In genomic region chr1:204443260-204443619, GRCh38 we compare ENCODE assay signal across 16 cellular contexts. TPM values are rescaled to one million over a fixed set of nuclear protein-coding genes. Genes with fewer than 3 reads are reported as not detected.
A peak's percentile ranks its signal among the peaks of the same experiment; 100 is the strongest.
DNase-seq lines count a peak whose midpoint lies in the region; ATAC-seq, FAIRE-seq and TF ChIP-seq lines count a peak whose summit lies in the region.
"Had no signal": no experiment of that assay in that cellular context is flagged by ENCODE, and none has a peak within 500 bp of the region (broad histone marks: within the 10 kb centered on the region; RNA-seq: fewer than 3 reads in every experiment).

No MANE protein-coding gene starts in this region.

- intact Hi-C loops in body of pancreas (cut with DNase I) (no loop called here), right lobe of liver (cut with DNase I) (loop anchor here in 1 of 2 donors (5.0 kb wide), 1 partner anchor 59 kb away; no protein-coding TSS in a partner anchor)

- peak overlapping the region; percentile 21 to 35 (median 28) for H3K27ac ChIP-seq in body of pancreas
- H3K27ac ChIP-seq in right lobe of liver = peak overlapping the region in 2 of 3 donors; percentile 53 to 60
- H3K27ac ChIP-seq in suprapubic skin = peak overlapping the region; percentile 88
- no peak overlapping the region for H3K27ac ChIP-seq in small intestine (ENCODE audit: low read depth in 1 of 2, low read length in 1 of 2)
- H3K27ac ChIP-seq: 22Rv1, SJCRH30 had no signal

- TF ChIP-seq CTCF in body of pancreas (IDR thresholded peaks at IDR 0.05) (no peak), right lobe of liver (IDR thresholded peaks at IDR 0.05) (no peak), suprapubic skin (IDR thresholded peaks at IDR 0.05) (no peak)

- no peak for FAIRE-seq in small intestine (lab: Jason Lieb, UNC)
- FAIRE-seq: TTC549 had no signal

- H3K4me3 ChIP-seq in body of pancreas = no peak overlapping the region
- no peak overlapping the region for H3K4me3 ChIP-seq in right lobe of liver
- H3K4me3 ChIP-seq in suprapubic skin = no peak overlapping the region
- H3K4me3 ChIP-seq in small intestine (ENCODE audit: low read depth in 1 of 2, low read length in 2 of 2) = no peak overlapping the region
- H3K4me3 ChIP-seq: SJCRH30 had no signal

- H3K27me3 ChIP-seq in body of pancreas (no peaks in the 10 kb centered on the region), right lobe of liver (no peaks in the 10 kb centered on the region), suprapubic skin (no peaks in the 10 kb centered on the region), small intestine (ENCODE audit: control insufficient read depth in 2 of 2, insufficient read depth in 2 of 2, low read length in 2 of 2) (no peaks in the 10 kb centered on the region)
- H3K27me3 ChIP-seq: SJCRH30 had no signal

- H3K9me3 ChIP-seq in body of pancreas = no peaks in the 10 kb centered on the region
- H3K9me3 ChIP-seq in right lobe of liver = no peaks in the 10 kb centered on the region
- H3K9me3 ChIP-seq in suprapubic skin = no peaks in the 10 kb centered on the region
- H3K9me3 ChIP-seq in small intestine (ENCODE audit: control insufficient read depth, low read depth) = no peaks in the 10 kb centered on the region
- H3K9me3 ChIP-seq: SJCRH30 had no signal

- WGBS in body of pancreas, 2 donors = 65 to 74% methylated on average over 8 of the region's 8 CpGs
- WGBS in right lobe of liver (ENCODE audit: insufficient coverage, low coverage, low lambda C conversion rate, missing lambda C conversion rate) = 32% methylated on average over 6 of the region's 8 CpGs
- 47% methylated on average over 7 of the region's 8 CpGs for WGBS in suprapubic skin
- 78 to 90% (median 86%) methylated on average over 8 of the region's 8 CpGs for WGBS in small intestine, 3 donors

- peaks cover 0 to 6% of the 10 kb centered on the region in 2 donors for H3K36me3 ChIP-seq in body of pancreas (replicated peaks in 1 of 2; ENCODE audit: insufficient read depth in 1 of 2, low read depth in 2 of 2)
- H3K36me3 ChIP-seq in right lobe of liver = peaks cover 0 to 2% (median 0%) of the 10 kb centered on the region in 4 donors
- peaks cover 58% of the 10 kb centered on the region for H3K36me3 ChIP-seq in suprapubic skin
- peaks cover 10 to 34% of the 10 kb centered on the region in 2 donors for H3K36me3 ChIP-seq in small intestine (ENCODE audit: control insufficient read depth in 2 of 2, insufficient read depth in 2 of 2, low read length in 2 of 2)
- H3K36me3 ChIP-seq: SJCRH30 had no signal

- ATAC-seq in body of pancreas (peak; percentile 37), right lobe of liver (peak; percentile 9 to 51 (median 49)), GM18861 (IDR thresholded peaks at IDR 0.05; ENCODE audit: unreplicated experiment) (no peak), HG03196 (IDR thresholded peaks at IDR 0.05; ENCODE audit: unreplicated experiment) (no peak)

- DNase-seq in DMS 273 (lab: John Stamatoyannopoulos, UW; ENCODE audit: unreplicated experiment) = peak; percentile 45
- no peak for DNase-seq in DMS 273 treated with DMSO at 0.1 percent for 48 hours (lab: John Stamatoyannopoulos, UW)
- DNase-seq in body of pancreas = peak; percentile 26 to 69 (median 50)
- no peak for DNase-seq in right lobe of liver
- no peak for DNase-seq in suprapubic skin (ENCODE audit: low spot score in 2 of 2)
- no peak for DNase-seq in small intestine
- DNase-seq: amygdala; effector CD8-positive, alpha-beta T cell; NCI-H1417; NCI-H526 treated with DMSO at 0.1 percent for 48 hours; SJCRH30; stimulated activated CD4-positive, alpha-beta T cell treated with anti-CD3 and anti-CD28 coated beads, Interleukin-4, amount 100 ng/mL, for 4 hours had no signal

- TF ChIP-seq EP300 in suprapubic skin (IDR thresholded peaks at IDR 0.05) = no peak

- peaks cover 13% of the 10 kb centered on the region for H3K4me1 ChIP-seq in body of pancreas
- peaks cover 0 to 33% (median 4%) of the 10 kb centered on the region in 4 donors for H3K4me1 ChIP-seq in right lobe of liver
- peaks cover 67% of the 10 kb centered on the region for H3K4me1 ChIP-seq in suprapubic skin
- H3K4me1 ChIP-seq in small intestine (ENCODE audit: control insufficient read depth in 2 of 2, insufficient read depth in 1 of 2, low read depth in 1 of 2, low read length in 1 of 2) = no peaks in the 10 kb centered on the region

- TF ChIP-seq POLR2A in body of pancreas (IDR thresholded peaks at IDR 0.05) (no peak), right lobe of liver (IDR thresholded peaks at IDR 0.05) (no peak), suprapubic skin (IDR thresholded peaks at IDR 0.05) (no peak)

RNA-seq across cellular contexts. Expression of gene PPP1R15B, which starts 31.6 kb away (rescaled TPM):
- 10 to 100 TPM; 32.9 to 34.3 TPM for total RNA-seq in body of pancreas
- total RNA-seq in right lobe of liver = 10 to 100 TPM; 28.6 to 43.6 (median 34.3) TPM
- total RNA-seq in suprapubic skin = 10 to 100 TPM; 51.2 to 66.4 (median 56.7) TPM
- polyA plus RNA-seq in small intestine = 10 to 100 TPM in 1 of 3 donors, 1 to 10 TPM in 2; 9.4 to 25.6 (median 9.7) TPM

RNA-seq across cellular contexts. Expression of gene PIK3C2B, which starts 51.4 kb away (rescaled TPM):
- 10 to 100 TPM; 11.4 to 18.1 TPM for total RNA-seq in body of pancreas
- 10 to 100 TPM in 3 of 6 experiments, 1 to 10 TPM in 3; 7.6 to 18.5 (median 10.1) TPM for total RNA-seq in right lobe of liver
- 100 to 1,000 TPM in 2 of 4 donors, 10 to 100 TPM in 2; 70.7 to 162 (median 94.5) TPM for total RNA-seq in suprapubic skin
- polyA plus RNA-seq in small intestine = 10 to 100 TPM in 2 of 3 donors, 1 to 10 TPM in 1; 8.1 to 23.7 (median 11.2) TPM

Comparison
In these comparisons a context has a peak if more than half of its experiments do, and no peak if none do; other contexts are left out.
1. DNase-seq: peak in DMS 273 (single experiment) and body of pancreas (4 of 4); none in DMS 273 treated with DMSO at 0.1 percent for 48 hours (single experiment), right lobe of liver (0 of 3), suprapubic skin (0 of 2) and small intestine (single experiment).
2. ATAC-seq: peak in body of pancreas (single experiment) and right lobe of liver (4 of 4); none in GM18861 (single experiment) and HG03196 (single experiment).
3. H3K27ac ChIP-seq: peak in body of pancreas (4 of 4), right lobe of liver (2 of 3) and suprapubic skin (single experiment); none in small intestine (0 of 2).